In genomic region chr7:16791895-16792294, GRCh38 we compare ENCODE assay signal across 33 cellular contexts. TPM values are rescaled to one million over a fixed set of nuclear protein-coding genes. Genes with fewer than 3 reads are reported as not detected.
DNase-seq lines count a peak whose midpoint lies in the region; ATAC-seq and TF ChIP-seq lines count a peak whose summit lies in the region.
"Had no signal": no experiment of that assay in that cellular context is flagged by ENCODE, and none has a peak within 500 bp of the region (broad histone marks: within the 10 kb centered on the region; RNA-seq: fewer than 3 reads in every experiment).

No MANE protein-coding gene starts in this region.

- H3K27me3 Mint-ChIP-seq in Calu3 (ENCODE audit: unreplicated experiment) (no peaks in the 10 kb centered on the region), progenitor cell of endocrine pancreas (no peaks in the 10 kb centered on the region), MCF 10A (ENCODE audit: insufficient read depth, unreplicated experiment) (no peaks in the 10 kb centered on the region)

- H3K4me1 Mint-ChIP-seq in Calu3 (ENCODE audit: low read depth, unreplicated experiment) (peaks cover 28% of the 10 kb centered on the region), progenitor cell of endocrine pancreas (ENCODE audit: low read depth) (peaks cover 3% of the 10 kb centered on the region), MCF 10A (ENCODE audit: insufficient read depth, unreplicated experiment) (no peaks in the 10 kb centered on the region)

- H3K9me3 Mint-ChIP-seq in Calu3 (ENCODE audit: low read depth, unreplicated experiment) = no peaks in the 10 kb centered on the region
- H3K9me3 Mint-ChIP-seq in progenitor cell of endocrine pancreas (ENCODE audit: low read depth) = no peaks in the 10 kb centered on the region
- H3K9me3 Mint-ChIP-seq in MCF 10A (ENCODE audit: unreplicated experiment) = no peaks in the 10 kb centered on the region
- H3K9me3 Mint-ChIP-seq: HFFc6; T-helper 2 cell treated with Interferon-gamma antibody and Interleukin-4, amounts not matched to agents 5 μg/mL and 100 μg/mL, for 36 hours had no signal

- CTCF ChIA-PET in Calu3 (lab: Charles Lee) = interaction anchor here (0.7 kb wide), 1 partner anchor 462 kb away, joined by 3 read pairs; no protein-coding TSS in a partner anchor
- CTCF ChIA-PET in MCF 10A (lab: Yijun Ruan, JAX) = no interaction called here

- DNase-seq in Calu3 (no peak), NCI-H82 (lab: John Stamatoyannopoulos, UW) (peak; percentile 47), fibroblast of mammary gland (ENCODE audit: low read depth) (peak; percentile 86), progenitor cell of endocrine pancreas (ENCODE audit: low spot score, unreplicated experiment) (no peak), MCF 10A (ENCODE audit: unreplicated experiment) (no peak)
- no peak for DNase-seq in effector CD8-positive, alpha-beta T cell (lab: John Stamatoyannopoulos, UW)
- DNase-seq: activated CD8-positive, alpha-beta T cell treated with anti-CD3 and anti-CD28 coated beads, Interleukin-2, amount 10 ng/mL, durations not matched to agents 7 days and 5 days; activated gamma-delta T cell treated with Interleukin-2 at 50 U/mL for 16 hours; activated T-cell treated with anti-CD3 and anti-CD28 coated beads for 4 hours; C1 segment of cervical spinal cord; colonic mucosa; effector CD4-positive, alpha-beta T cell; foreskin melanocyte; GOT3; heart right ventricle; HFFc6; left ventricle myocardium superior; mesendoderm; NCI-H1092; NCI-H1694; NCI-H510A; NK-92 treated with Interleukin-12 subunit alpha and Interleukin-12 subunit beta, amount 100 ng/mL, for 24 hours; SHP77 treated with DMSO at 0.1 percent for 48 hours; spleen; stimulated activated CD8-positive, alpha-beta memory T cell treated with anti-CD3 and anti-CD28 coated beads, Interleukin-4, amount 100 ng/mL, for 48 hours; thyroid gland had no signal

- intact Hi-C loops in Calu3 (cut with micrococcal nuclease; ENCODE audit: unreplicated experiment) = no loop called here
- intact Hi-C loops in MCF 10A (cut with micrococcal nuclease) = no loop called here

- H3K4me3 Mint-ChIP-seq in Calu3 (ENCODE audit: low read depth, unreplicated experiment) (no peak overlapping the region), progenitor cell of endocrine pancreas (ENCODE audit: low read depth) (no peak overlapping the region), MCF 10A (ENCODE audit: unreplicated experiment) (no peak overlapping the region)
- H3K4me3 Mint-ChIP-seq: activated CD8-positive, alpha-beta T cell treated with anti-CD3 and anti-CD28 coated beads, Interleukin-2, amount 10 ng/mL, durations not matched to agents 7 days and 5 days; HFFc6; T-helper 2 cell treated with Interferon-gamma antibody and Interleukin-4, amounts not matched to agents 5 μg/mL and 100 μg/mL, for 36 hours had no signal

- H3K27ac Mint-ChIP-seq in Calu3 (ENCODE audit: unreplicated experiment) (peak overlapping the region; percentile 90), progenitor cell of endocrine pancreas (peak overlapping the region; percentile 15), MCF 10A (ENCODE audit: low read depth, unreplicated experiment) (no peak overlapping the region)
- H3K27ac Mint-ChIP-seq: activated CD8-positive, alpha-beta T cell treated with anti-CD3 and anti-CD28 coated beads, Interleukin-2, amount 10 ng/mL, durations not matched to agents 7 days and 5 days; HFFc6; T-helper 2 cell treated with Interferon-gamma antibody and Interleukin-4, amounts not matched to agents 5 μg/mL and 100 μg/mL, for 36 hours had no signal

- POLR2A ChIA-PET in MCF 10A (lab: Yijun Ruan, JAX) = interaction anchor here (0.9 to 1.1 kb wide), 2 partner anchors 10 to 132 kb away, joined by 3 to 4 read pairs; no protein-coding TSS in a partner anchor

- ATAC-seq in GM19397 (IDR thresholded peaks at IDR 0.05; ENCODE audit: unreplicated experiment) = no peak
- ATAC-seq: activated CD8-positive, alpha-beta T cell treated with anti-CD3 and anti-CD28 coated beads, Interleukin-2, amount 10 ng/mL, durations not matched to agents 7 days and 5 days; heart right ventricle; K562; left ventricle myocardium superior had no signal

- no peak for TF ChIP-seq CTCF in Calu3 (IDR thresholded peaks at IDR 0.05; ENCODE audit: unreplicated experiment)
- TF ChIP-seq CTCF in fibroblast of mammary gland (conservative IDR thresholded peaks at IDR 0.05; ENCODE audit: control insufficient read depth, insufficient read depth, low read depth, low read length) = no peak
- no peak for TF ChIP-seq CTCF in progenitor cell of endocrine pancreas (IDR thresholded peaks at IDR 0.05; ENCODE audit: unreplicated experiment)
- no peak for TF ChIP-seq CTCF in MCF 10A (IDR thresholded peaks at IDR 0.05; ENCODE audit: unreplicated experiment)

- H3K36me3 Mint-ChIP-seq in Calu3 (ENCODE audit: insufficient read depth, unreplicated experiment) (peaks cover 48% of the 10 kb centered on the region), progenitor cell of endocrine pancreas (ENCODE audit: insufficient read depth) (peaks cover 11% of the 10 kb centered on the region), MCF 10A (ENCODE audit: insufficient read depth, unreplicated experiment) (no peaks in the 10 kb centered on the region)

- BruUV-seq in Calu3 (replicated peaks; lab: Mats Ljungman, UMichigan) (no TSS peak), MCF 10A (replicated peaks; lab: Mats Ljungman, UMichigan) (no TSS peak)

- H3K4me3 ChIP-seq in fibroblast of mammary gland (ENCODE audit: control insufficient read depth, low read depth, low read length) = no peak overlapping the region
- H3K4me3 ChIP-seq: ascending aorta, cardiac muscle cell, colonic mucosa, heart right ventricle, K562, spleen, thyroid gland had no signal

RNA-seq across cellular contexts. Expression of gene AGR2, which starts 12.9 kb away (rescaled TPM):
- total RNA-seq in Calu3 (2022) (378 and 444 TPM in 2 replicates), progenitor cell of endocrine pancreas (25.8 and 56.3 TPM in 2 replicates), MCF 10A (2022) (0.17 and 0.65 TPM in 2 replicates)
- total RNA-seq: activated CD8-positive, alpha-beta T cell treated with anti-CD3 and anti-CD28 coated beads, Interleukin-2, amount 10 ng/mL, durations not matched to agents 7 days and 5 days; ascending aorta; cardiac muscle cell; heart right ventricle; HFFc6; HT1080; left ventricle myocardium superior; myocyte; spleen had no signal

RNA-seq across cellular contexts. Expression of gene TSPAN13, which starts 38.3 kb away (rescaled TPM):
- 148 and 155 TPM in 2 replicates for total RNA-seq in Calu3 (2022)
- total RNA-seq in progenitor cell of endocrine pancreas = 112 and 116 TPM in 2 replicates
- 14.0 and 14.1 TPM in 2 replicates for total RNA-seq in MCF 10A (2022)

Comparison
In these comparisons a context has a peak if more than half of its experiments do, and no peak if none do; other contexts are left out.
1. DNase-seq: peak in NCI-H82 (single experiment) and fibroblast of mammary gland (single experiment); none in Calu3 (single experiment), progenitor cell of endocrine pancreas (single experiment), MCF 10A (single experiment) and effector CD8-positive, alpha-beta T cell (single experiment).
2. RNA of gene AGR2, which starts 12.9 kb away (total RNA-seq): 378 to 444 TPM in Calu3 and 25.8 to 56.3 TPM in progenitor cell of endocrine pancreas; 0.17 to 0.65 TPM in MCF 10A; every median in the first group is over 10 times any median in the second.